1 cellular context compared by ENCODE assay signal in the genomic region with DNA sequence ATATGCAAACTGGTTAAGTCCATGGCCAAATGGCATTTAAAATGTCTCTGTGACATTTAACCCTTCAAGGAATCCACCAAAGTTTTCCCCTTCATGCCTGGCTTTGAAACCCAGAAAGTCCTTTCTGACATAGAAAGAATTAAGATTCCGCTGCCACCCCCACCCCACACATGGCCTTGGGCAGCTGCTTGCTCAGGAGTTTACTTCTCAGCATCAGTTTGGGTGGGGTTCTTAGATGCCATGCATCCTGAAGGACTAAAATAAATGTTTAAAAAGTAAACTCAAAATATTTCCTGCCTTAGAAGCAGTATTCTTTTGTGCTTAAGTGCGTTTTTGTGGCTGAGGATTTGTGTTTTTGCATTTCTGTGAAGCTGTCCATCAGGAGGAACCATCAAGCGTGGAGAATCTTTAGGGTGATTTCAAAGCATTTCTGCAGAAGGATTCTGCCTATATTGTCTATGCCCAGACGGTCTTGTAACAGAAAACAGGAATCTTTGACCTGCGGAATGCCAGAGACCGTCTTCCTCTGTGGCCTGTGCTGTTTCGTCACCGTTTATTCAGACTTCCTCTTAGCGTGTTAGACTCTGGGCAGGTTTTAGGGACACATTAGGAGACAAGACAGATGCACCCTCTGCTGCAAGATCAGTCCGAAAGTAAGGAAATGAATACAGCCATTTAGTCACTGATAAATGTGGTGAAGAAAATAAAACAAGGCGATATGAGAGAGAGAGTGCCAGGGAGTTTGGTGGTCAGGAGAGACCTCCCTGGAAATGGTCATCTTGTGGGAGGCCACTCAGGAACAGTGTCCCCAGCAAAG.
TF ChIP-seq lines count a peak whose summit lies in the region.

No MANE protein-coding gene starts in this region.

TF ChIP-seq in GM23338, 12 proteins besides CTCF, POLR2A, EP300 and RAD21 (continued from another document):
- TF ChIP-seq, protein P1, sequence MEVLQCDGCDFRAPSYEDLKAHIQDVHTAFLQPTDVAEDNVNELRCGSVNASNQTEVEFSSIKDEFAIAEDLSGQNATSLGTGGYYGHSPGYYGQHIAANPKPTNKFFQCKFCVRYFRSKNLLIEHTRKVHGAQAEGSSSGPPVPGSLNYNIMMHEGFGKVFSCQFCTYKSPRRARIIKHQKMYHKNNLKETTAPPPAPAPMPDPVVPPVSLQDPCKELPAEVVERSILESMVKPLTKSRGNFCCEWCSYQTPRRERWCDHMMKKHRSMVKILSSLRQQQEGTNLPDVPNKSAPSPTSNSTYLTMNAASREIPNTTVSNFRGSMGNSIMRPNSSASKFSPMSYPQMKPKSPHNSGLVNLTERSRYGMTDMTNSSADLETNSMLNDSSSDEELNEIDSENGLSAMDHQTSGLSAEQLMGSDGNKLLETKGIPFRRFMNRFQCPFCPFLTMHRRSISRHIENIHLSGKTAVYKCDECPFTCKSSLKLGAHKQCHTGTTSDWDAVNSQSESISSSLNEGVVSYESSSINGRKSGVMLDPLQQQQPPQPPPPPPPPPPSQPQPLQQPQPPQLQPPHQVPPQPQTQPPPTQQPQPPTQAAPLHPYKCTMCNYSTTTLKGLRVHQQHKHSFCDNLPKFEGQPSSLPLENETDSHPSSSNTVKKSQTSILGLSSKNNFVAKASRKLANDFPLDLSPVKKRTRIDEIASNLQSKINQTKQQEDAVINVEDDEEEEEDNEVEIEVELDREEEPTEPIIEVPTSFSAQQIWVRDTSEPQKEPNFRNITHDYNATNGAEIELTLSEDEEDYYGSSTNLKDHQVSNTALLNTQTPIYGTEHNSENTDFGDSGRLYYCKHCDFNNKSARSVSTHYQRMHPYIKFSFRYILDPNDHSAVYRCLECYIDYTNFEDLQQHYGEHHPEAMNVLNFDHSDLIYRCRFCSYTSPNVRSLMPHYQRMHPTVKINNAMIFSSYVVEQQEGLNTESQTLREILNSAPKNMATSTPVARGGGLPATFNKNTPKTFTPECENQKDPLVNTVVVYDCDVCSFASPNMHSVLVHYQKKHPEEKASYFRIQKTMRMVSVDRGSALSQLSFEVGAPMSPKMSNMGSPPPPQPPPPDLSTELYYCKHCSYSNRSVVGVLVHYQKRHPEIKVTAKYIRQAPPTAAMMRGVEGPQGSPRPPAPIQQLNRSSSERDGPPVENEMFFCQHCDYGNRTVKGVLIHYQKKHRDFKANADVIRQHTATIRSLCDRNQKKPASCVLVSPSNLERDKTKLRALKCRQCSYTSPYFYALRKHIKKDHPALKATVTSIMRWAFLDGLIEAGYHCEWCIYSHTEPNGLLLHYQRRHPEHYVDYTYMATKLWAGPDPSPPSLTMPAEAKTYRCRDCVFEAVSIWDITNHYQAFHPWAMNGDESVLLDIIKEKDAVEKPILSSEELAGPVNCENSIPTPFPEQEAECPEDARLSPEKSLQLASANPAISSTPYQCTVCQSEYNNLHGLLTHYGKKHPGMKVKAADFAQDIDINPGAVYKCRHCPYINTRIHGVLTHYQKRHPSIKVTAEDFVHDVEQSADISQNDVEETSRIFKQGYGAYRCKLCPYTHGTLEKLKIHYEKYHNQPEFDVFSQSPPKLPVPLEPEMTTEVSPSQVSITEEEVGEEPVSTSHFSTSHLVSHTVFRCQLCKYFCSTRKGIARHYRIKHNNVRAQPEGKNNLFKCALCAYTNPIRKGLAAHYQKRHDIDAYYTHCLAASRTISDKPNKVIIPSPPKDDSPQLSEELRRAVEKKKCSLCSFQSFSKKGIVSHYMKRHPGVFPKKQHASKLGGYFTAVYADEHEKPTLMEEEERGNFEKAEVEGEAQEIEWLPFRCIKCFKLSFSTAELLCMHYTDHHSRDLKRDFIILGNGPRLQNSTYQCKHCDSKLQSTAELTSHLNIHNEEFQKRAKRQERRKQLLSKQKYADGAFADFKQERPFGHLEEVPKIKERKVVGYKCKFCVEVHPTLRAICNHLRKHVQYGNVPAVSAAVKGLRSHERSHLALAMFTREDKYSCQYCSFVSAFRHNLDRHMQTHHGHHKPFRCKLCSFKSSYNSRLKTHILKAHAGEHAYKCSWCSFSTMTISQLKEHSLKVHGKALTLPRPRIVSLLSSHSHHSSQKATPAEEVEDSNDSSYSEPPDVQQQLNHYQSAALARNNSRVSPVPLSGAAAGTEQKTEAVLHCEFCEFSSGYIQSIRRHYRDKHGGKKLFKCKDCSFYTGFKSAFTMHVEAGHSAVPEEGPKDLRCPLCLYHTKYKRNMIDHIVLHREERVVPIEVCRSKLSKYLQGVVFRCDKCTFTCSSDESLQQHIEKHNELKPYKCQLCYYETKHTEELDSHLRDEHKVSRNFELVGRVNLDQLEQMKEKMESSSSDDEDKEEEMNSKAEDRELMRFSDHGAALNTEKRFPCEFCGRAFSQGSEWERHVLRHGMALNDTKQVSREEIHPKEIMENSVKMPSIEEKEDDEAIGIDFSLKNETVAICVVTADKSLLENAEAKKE (CRISPR knock-in tag; IDR thresholded peaks at IDR 0.05), result no peak
- TF ChIP-seq POLR2AphosphoS5 (IDR thresholded peaks at IDR 0.05; ENCODE audit: low read depth) (no peak), CREB1 (CRISPR knock-in tag; IDR thresholded peaks at IDR 0.05; ENCODE audit: low read depth) (no peak), JUNB (IDR thresholded peaks at IDR 0.05; ENCODE audit: unreplicated experiment) (no peak), ZNF114 (CRISPR knock-in tag; IDR thresholded peaks at IDR 0.05) (no peak)
TF ChIP-seq in GM23338: peak in this region for 0.
